In genomic region chr5:127754259-127754658, GRCh38 we compare ENCODE assay signal across 16 cellular contexts. TPM values are rescaled to one million over a fixed set of nuclear protein-coding genes. Genes with fewer than 3 reads are reported as not detected.
A peak's percentile ranks its signal among the peaks of the same experiment; 100 is the strongest.
DNase-seq lines count a peak whose midpoint lies in the region; ATAC-seq and TF ChIP-seq lines count a peak whose summit lies in the region.
"Had no signal": no experiment of that assay in that cellular context is flagged by ENCODE, and none has a peak within 500 bp of the region (broad histone marks: within the 10 kb centered on the region; RNA-seq: fewer than 3 reads in every experiment).

No MANE protein-coding gene starts in this region.

- peak; percentile 50 for DNase-seq in AG04449 (ENCODE audit: low read depth, low spot score)
- peak; percentile 78 for DNase-seq in IMR-90
- peak; percentile 29 for DNase-seq in adipocyte (ENCODE audit: low read depth)
- peak; percentile 34 for DNase-seq in kidney glomerular epithelial cell (lab: John Stamatoyannopoulos, UW)
- no peak for DNase-seq in osteocyte (ENCODE audit: extremely low spot score, unreplicated experiment)
- DNase-seq: activated CD4-positive, alpha-beta T cell treated with anti-CD3 and anti-CD28 coated beads, Interleukin-2, amount 50 U/mL, for 1 hour; activated T-cell treated with anti-CD3 and anti-CD28 coated beads, Interleukin-2, amount 50 U/mL, for 24 hours; dorsolateral prefrontal cortex; NCI-H1694 treated with DMSO at 0.1 percent for 48 hours; stimulated activated CD4-positive, alpha-beta T cell treated with anti-CD3 and anti-CD28 coated beads, Interleukin-12 subunit alpha, Interleukin-12 subunit beta, amount 100 ng/mL, for 4 hours; substantia nigra had no signal

- peak; percentile 87 for ATAC-seq in IMR-90 (ENCODE audit: low read depth)
- ATAC-seq in HG02973 (IDR thresholded peaks at IDR 0.05; ENCODE audit: unreplicated experiment): no peak
- no peak for ATAC-seq in GM19395 (IDR thresholded peaks at IDR 0.05; ENCODE audit: unreplicated experiment)
- ATAC-seq in HG02884 (IDR thresholded peaks at IDR 0.05; ENCODE audit: unreplicated experiment): no peak

- H2AK5ac ChIP-seq in IMR-90 (ENCODE audit: low read depth, low read length): no peak overlapping the region

- no peak overlapping the region for H4K5ac ChIP-seq in IMR-90 (ENCODE audit: low read depth, low read length)

- no peak overlapping the region for H4K8ac ChIP-seq in IMR-90 (ENCODE audit: low read depth in 2 of 2, low read length in 2 of 2)

- no peaks in the 10 kb centered on the region for H3K36me3 ChIP-seq in IMR-90 (ENCODE audit: control insufficient read depth, insufficient read depth, low read length)
- no peaks in the 10 kb centered on the region for H3K36me3 ChIP-seq in adipocyte (ENCODE audit: control insufficient read depth, insufficient read depth, low read length, severe bottlenecking)
- H3K36me3 ChIP-seq: ovary had no signal

- H3K79me1 ChIP-seq in IMR-90 (ENCODE audit: low read depth in 1 of 2, low read length in 2 of 2): no peaks in the 10 kb centered on the region

- H3K27me3 ChIP-seq in IMR-90 (ENCODE audit: control insufficient read depth, insufficient read depth, low read length) (no peaks in the 10 kb centered on the region), adipocyte (replicated peaks; ENCODE audit: control insufficient read depth, insufficient read depth, low read length) (no peaks in the 10 kb centered on the region)
- H3K27me3 ChIP-seq: dorsolateral prefrontal cortex, ovary had no signal

- H3K56ac ChIP-seq in IMR-90 (ENCODE audit: extremely low read depth, insufficient read depth, low read length): no peak overlapping the region

- H2AK9ac ChIP-seq in IMR-90 (replicated peaks; ENCODE audit: low read depth, low read length, poor library complexity): no peak overlapping the region

- H3K27ac ChIP-seq in IMR-90 (ENCODE audit: insufficient read depth, low read length): no peak overlapping the region
- H3K27ac ChIP-seq: dorsolateral prefrontal cortex, ovary had no signal

- no peaks in the 10 kb centered on the region for H4K20me1 ChIP-seq in IMR-90 (ENCODE audit: insufficient read depth, low read length)

- H3K9ac ChIP-seq in IMR-90 (ENCODE audit: low read depth, low read length): no peak overlapping the region
- H3K9ac ChIP-seq in adipocyte (ENCODE audit: low read length): no peak overlapping the region

- H4K91ac ChIP-seq in IMR-90 (ENCODE audit: insufficient read depth, low read depth, low read length): no peak overlapping the region

- H3K9me1 ChIP-seq in IMR-90 (ENCODE audit: insufficient read depth, low read length): 0 out of 2 replicates have a peak, but pooled peaks cover 3% of the 10 kb centered on the region

- H3K4me1 ChIP-seq in IMR-90 (ENCODE audit: control insufficient read depth, insufficient read depth, low read length) (peaks cover 3% of the 10 kb centered on the region), adipocyte (ENCODE audit: control insufficient read depth, insufficient read depth, low read length) (peaks cover 16% of the 10 kb centered on the region)

- no TSS peak for BruUV-seq in IMR-90 (replicated peaks; lab: Mats Ljungman, UMichigan)

- H3K14ac ChIP-seq in IMR-90 (replicated peaks; ENCODE audit: low read depth, low read length): no peak overlapping the region

- no peak for TF ChIP-seq RAD21 in IMR-90 (IDR thresholded peaks at IDR 0.05; ENCODE audit: low read length)

- dilution Hi-C loops in IMR-90 (cut with HindIII; ENCODE audit: low sequenced_read_pairs, unreplicated experiment): no loop called here

- H3K4me2 ChIP-seq in IMR-90 (ENCODE audit: low read depth, low read length): no peak overlapping the region; the same call in 1 of the 2 replicates

- WGBS in IMR-90 (ENCODE audit: extremely low coverage in 2 of 2, insufficient read length in 1 of 2), 2 experiments: no CpG with 5 or more reads among the region's 4 CpGs

- no peak overlapping the region for H3K4ac ChIP-seq in IMR-90 (ENCODE audit: low read depth, low read length)

- POLR2A ChIA-PET in AG04449 (lab: Yijun Ruan, JAX) (no interaction called here), IMR-90 (lab: Charles Lee; ENCODE audit: unreplicated experiment) (no interaction called here)

- TF ChIP-seq CTCF in AG04449 (IDR thresholded peaks at IDR 0.05; ENCODE audit: insufficient read depth, low read length, missing control alignments): no peak
- no peak for TF ChIP-seq CTCF in IMR-90 (conservative IDR thresholded peaks at IDR 0.05; ENCODE audit: low read depth, low read length)
- no peak for TF ChIP-seq CTCF in osteocyte (IDR thresholded peaks at IDR 0.05)

- no peak for TF ChIP-seq POLR2A in IMR-90 (IDR thresholded peaks at IDR 0.05; ENCODE audit: low read depth, low read length)

- no peak overlapping the region for H3K18ac ChIP-seq in IMR-90 (ENCODE audit: low read depth, low read length)

- H3K9me3 ChIP-seq in IMR-90 (ENCODE audit: control insufficient read depth, insufficient read depth, low read length) (no peaks in the 10 kb centered on the region), adipocyte (ENCODE audit: control insufficient read depth, low read length) (no peaks in the 10 kb centered on the region)
- H3K9me3 ChIP-seq: ovary had no signal

- no peak overlapping the region for H2BK20ac ChIP-seq in IMR-90 (ENCODE audit: low read depth, low read length)

- H3K27ac Mint-ChIP-seq in osteocyte (ENCODE audit: unreplicated experiment): no peak overlapping the region
- H3K27ac Mint-ChIP-seq: activated T-cell treated with anti-CD3 and anti-CD28 coated beads, Interleukin-2, amount 50 U/mL, for 24 hours had no signal

- in situ Hi-C loops in IMR-90 (cut with MboI; ENCODE audit: low sequenced_read_pairs): no loop called here

- H2BK120ac ChIP-seq in IMR-90 (ENCODE audit: low read depth, low read length): no peak overlapping the region

- CTCF ChIA-PET in AG04449 (lab: Yijun Ruan, JAX): interaction anchor here (0.5 to 1.2 kb wide), 4 partner anchors 149 to 453 kb away, joined by 3 to 4 read pairs (median 3); no protein-coding TSS in a partner anchor
- CTCF ChIA-PET in IMR-90 (lab: Yijun Ruan, JAX): no interaction called here

- peak overlapping the region; percentile 74 for H2AFZ ChIP-seq in IMR-90 (replicated peaks; ENCODE audit: low read length, poor library complexity)

- H3K4me3 Mint-ChIP-seq in osteocyte (ENCODE audit: unreplicated experiment): no peak overlapping the region
- H3K4me3 Mint-ChIP-seq: activated T-cell treated with anti-CD3 and anti-CD28 coated beads, Interleukin-2, amount 50 U/mL, for 24 hours had no signal

- H3K9me3 Mint-ChIP-seq in osteocyte (ENCODE audit: unreplicated experiment): no peaks in the 10 kb centered on the region
- H3K9me3 Mint-ChIP-seq: activated T-cell treated with anti-CD3 and anti-CD28 coated beads, Interleukin-2, amount 50 U/mL, for 24 hours had no signal

- no peaks in the 10 kb centered on the region for H3K36me3 Mint-ChIP-seq in osteocyte (ENCODE audit: unreplicated experiment)

- H3K23ac ChIP-seq in IMR-90 (ENCODE audit: low read depth, low read length): no peak overlapping the region

- intact Hi-C loops in IMR-90 (cut with micrococcal nuclease): no loop called here

- no peak overlapping the region for H2BK15ac ChIP-seq in IMR-90 (ENCODE audit: low read depth, low read length)

- H3K4me3 ChIP-seq in AG04449 (ENCODE audit: low read depth, low read length) (no peak overlapping the region), IMR-90 (ENCODE audit: insufficient read depth, low read depth, low read length) (no peak overlapping the region), adipocyte (ENCODE audit: low read length) (no peak overlapping the region)
- H3K4me3 ChIP-seq: dorsolateral prefrontal cortex, ovary had no signal

- H3K27me3 Mint-ChIP-seq in osteocyte (ENCODE audit: unreplicated experiment): no peaks in the 10 kb centered on the region

- H3K4me1 Mint-ChIP-seq in osteocyte (ENCODE audit: unreplicated experiment): peaks cover 22% of the 10 kb centered on the region

- peak overlapping the region; percentile 61 for H2BK5ac ChIP-seq in IMR-90 (ENCODE audit: low read depth, low read length, poor library complexity, severe bottlenecking)

TF ChIP-seq in IMR-90, 13 proteins besides CTCF, POLR2A, EP300 and RAD21:
- no peak for TF ChIP-seq CHD1 (IDR thresholded peaks at IDR 0.05; ENCODE audit: low read depth, low read length)
- TF ChIP-seq MAZ (IDR thresholded peaks at IDR 0.05; ENCODE audit: borderline replicate concordance, low read depth, low read length): peak; percentile 17; the same call in 1 of the 2 replicates
- no peak for TF ChIP-seq SMC3 (IDR thresholded peaks at IDR 0.05; ENCODE audit: low read depth, low read length)

RNA-seq across cellular contexts. Expression of gene CCDC192, which starts 51.1 kb away (rescaled TPM):
- total RNA-seq in IMR-90 (2012; rRNA removed): not detected in 2 replicates
- not detected in 2 replicates for polyA plus RNA-seq in IMR-90 (2012; rRNA removed)
- not detected in 2 replicates for polyA plus RNA-seq in IMR-90 (2012; cell fraction: cytosol; rRNA removed)
- polyA plus RNA-seq in IMR-90 (2012; cell fraction: nucleus; rRNA removed; ENCODE audit: low replicate concordance): not detected in 2 replicates
- not detected in 2 replicates for total RNA-seq in osteocyte
- polyA plus RNA-seq: H1 had no signal
